Comparison of ENCODE assay signal across 8 cellular contexts in genomic region chr16:66947302-66948033, GRCh38. TPM values are rescaled to one million over a fixed set of nuclear protein-coding genes. Genes with fewer than 3 reads are reported as not detected.
A peak's percentile ranks its signal among the peaks of the same experiment; 100 is the strongest.
DNase-seq lines count a peak whose midpoint lies in the region; ATAC-seq and TF ChIP-seq lines count a peak whose summit lies in the region.

No MANE protein-coding gene starts in this region.

- no peak overlapping the region for H3K27ac ChIP-seq in lung (ENCODE audit: low read depth in 1 of 2, low read length in 1 of 2)

- no peaks in the 10 kb centered on the region for H3K9me3 ChIP-seq in lung (ENCODE audit: control insufficient read depth in 2 of 2, insufficient read depth in 1 of 2, low read length in 1 of 2)

- peaks cover 15 to 17% of the 10 kb centered on the region in 2 donors for H3K36me3 ChIP-seq in lung (ENCODE audit: control insufficient read depth in 2 of 2, insufficient read depth in 2 of 2, low read length in 2 of 2)

- 0 to 1% methylated on average over 21 to 22 of the region's 22 CpGs for WGBS in lung, 2 donors

- H3K4me3 ChIP-seq in lung = peak overlapping the region; percentile 20

- H3K27me3 ChIP-seq in lung (ENCODE audit: control insufficient read depth, insufficient read depth) = no peaks in the 10 kb centered on the region

- peaks cover 0 to 6% of the 10 kb centered on the region in 2 donors for H3K4me1 ChIP-seq in lung (ENCODE audit: control insufficient read depth in 2 of 2, insufficient read depth in 2 of 2, low read length in 2 of 2)

- peak; percentile 64 for ATAC-seq in GM18502 (IDR thresholded peaks at IDR 0.05; ENCODE audit: poor library complexity, unreplicated experiment)
- peak; percentile 73 for ATAC-seq in HG03378 (IDR thresholded peaks at IDR 0.05; ENCODE audit: unreplicated experiment)
- ATAC-seq in lung (ENCODE audit: insufficient read depth, low FRiP score) = peak; percentile 77

- TF ChIP-seq CTCF in lung (IDR thresholded peaks at IDR 0.05; ENCODE audit: control extremely low read depth, extremely low read depth) = peak; percentile 96

- peak; percentile 89 for DNase-seq in A172 (ENCODE audit: low spot score)
- peak; percentile 58 for DNase-seq in NCI-H748 treated with DMSO at 0.1 percent for 48 hours (lab: John Stamatoyannopoulos, UW)
- DNase-seq in activated CD4-positive, alpha-beta T cell treated with anti-CD3 and anti-CD28 coated beads, Interleukin-2, amount 50 U/mL, for 48 hours = peak; percentile 93 to 94
- DNase-seq in ecto neural progenitor cell (ENCODE audit: low spot score) = peak; percentile 74
- DNase-seq in lung (ENCODE audit: low spot score) = peak; percentile 83
- DNase-seq in stimulated activated CD4-positive, alpha-beta T cell treated with anti-CD3 and anti-CD28 coated beads, TNF-alpha, amount 100 ng/mL, for 24 hours (ENCODE audit: low read depth in 3 of 3) = peak; percentile 69 to 83 (median 81)

RNA-seq across cellular contexts. Expression of gene CES2, which starts 12.2 kb away (rescaled TPM):
- 19.7 TPM in 2 replicates for total RNA-seq in A172 (2014; rRNA removed; shearing (Covaris generic))
- total RNA-seq in lung = 10 to 100 TPM; 24.6 to 51.0 TPM
- 10 to 100 TPM; 26.0 to 26.3 TPM for polyA plus RNA-seq in lung

RNA-seq across cellular contexts. Expression of gene CIAO2B, which starts 13.3 kb away (rescaled TPM):
- total RNA-seq in A172 (2014; rRNA removed; shearing (Covaris generic)) = 150 and 174 TPM in 2 replicates
- total RNA-seq in lung = 10 to 100 TPM; 48.8 to 79.7 TPM
- 100 to 1,000 TPM; 238 to 257 TPM for polyA plus RNA-seq in lung

RNA-seq across cellular contexts. Expression of gene CES3, which starts 13.6 kb away (rescaled TPM):
- 0.05 and 0.17 TPM in 2 replicates for total RNA-seq in A172 (2014; rRNA removed; shearing (Covaris generic))
- total RNA-seq in lung = 1 to 10 TPM in 1 of 2 donors, under 1 TPM in 1; 0.57 to 2.6 TPM
- polyA plus RNA-seq in lung = under 1 TPM; 0.85 to 0.96 TPM

RNA-seq across cellular contexts. Expression of gene RRAD, which starts 22.1 kb away (rescaled TPM):
- 1.0 and 2.8 TPM in 2 replicates for total RNA-seq in A172 (2014; rRNA removed; shearing (Covaris generic))
- 10 to 100 TPM; 35.4 to 36.0 TPM for total RNA-seq in lung
- polyA plus RNA-seq in lung = 10 to 100 TPM; 31.8 to 42.3 TPM

RNA-seq across cellular contexts. Expression of gene CDH16, which starts 28.8 kb away (rescaled TPM):
- total RNA-seq in A172 (2014; rRNA removed; shearing (Covaris generic)) = not detected in 2 replicates
- total RNA-seq in lung = 1 to 10 TPM in 1 of 2 donors, under 1 TPM in 1; 0.64 to 1.7 TPM
- polyA plus RNA-seq in lung = under 1 TPM in 1 of 2 donors, not detected in 1; 0.25 TPM
